Comparison of ENCODE assay signal across 1 cellular context in genomic region chr16:80968386-80969113, GRCh38.
TF ChIP-seq lines count a peak whose summit lies in the region.

No MANE protein-coding gene starts in this region.

TF ChIP-seq in HepG2, 621 proteins besides CTCF, POLR2A, EP300 and RAD21:
- TF ChIP-seq STAG1 (CRISPR knock-in tag; IDR thresholded peaks at IDR 0.05) (peak; percentile 46), ZNF768 (CRISPR knock-in tag; IDR thresholded peaks at IDR 0.05) (no peak), PATZ1 (CRISPR knock-in tag; IDR thresholded peaks at IDR 0.05) (peak; percentile 30; the same call in 1 of the 2 replicates), FOXP1 (IDR thresholded peaks at IDR 0.05) (no peak), FOXP1 (CRISPR knock-in tag; IDR thresholded peaks at IDR 0.05) (no peak), ELF3 (CRISPR knock-in tag; IDR thresholded peaks at IDR 0.05) (peak; percentile 42; the same call in 1 of the 2 replicates), ZNF773 (CRISPR knock-in tag; IDR thresholded peaks at IDR 0.05; ENCODE audit: borderline replicate concordance) (no peak), DMTF1 (CRISPR knock-in tag; IDR thresholded peaks at IDR 0.05) (no peak)
